ENCODE assay signal across 18 cellular contexts in the genomic region with DNA sequence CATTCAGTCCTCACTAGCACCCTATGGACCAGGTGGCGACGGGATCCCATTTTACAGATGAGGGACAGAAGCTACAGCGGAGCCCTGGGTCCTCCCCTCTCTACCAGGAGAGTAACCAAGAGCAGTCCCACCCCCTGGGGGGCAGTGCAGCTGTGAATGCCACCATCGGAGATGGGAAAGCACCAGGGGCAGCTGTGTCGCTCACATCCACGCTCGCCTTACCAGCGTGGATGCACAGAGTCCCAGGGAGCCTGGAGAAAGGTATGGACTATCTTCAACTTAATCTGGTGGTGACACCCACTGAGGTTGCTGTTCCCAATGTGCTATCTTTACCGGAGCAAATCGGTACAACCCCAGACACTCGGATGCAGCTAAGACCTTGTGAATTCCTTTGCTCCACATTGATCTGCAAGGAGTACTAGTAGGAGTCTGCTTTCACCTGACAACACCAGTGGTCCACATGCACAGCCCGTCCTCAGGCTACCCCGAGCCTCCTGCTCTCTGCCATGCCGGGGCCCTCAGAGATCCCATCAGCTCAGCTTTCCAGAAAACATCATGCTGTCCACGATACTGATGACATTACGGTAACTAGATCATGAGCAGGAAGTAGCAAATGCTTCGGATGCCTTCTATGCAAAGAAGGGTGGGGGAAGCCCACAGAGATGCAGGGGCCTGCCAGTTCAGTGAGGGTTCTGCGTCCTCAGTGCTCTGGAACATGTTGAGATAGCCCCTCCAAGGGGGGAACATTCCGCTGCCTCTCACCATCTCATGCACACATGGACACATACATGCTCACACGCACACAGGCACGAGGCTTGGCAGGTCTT.
DNase-seq lines count a peak whose midpoint lies in the region; ATAC-seq, FAIRE-seq and TF ChIP-seq lines count a peak whose summit lies in the region.
"Had no signal": no experiment of that assay in that cellular context is flagged by ENCODE, and none has a peak within 500 bp of the region (broad histone marks: within the 10 kb centered on the region; RNA-seq: fewer than 3 reads in every experiment).

No MANE protein-coding gene starts in this region.

- H3K4me1 ChIP-seq in neural progenitor cell: peaks cover 32% of the 10 kb centered on the region
- no peaks in the 10 kb centered on the region for H3K4me1 ChIP-seq in ascending aorta

- no peaks in the 10 kb centered on the region for H3K9me3 Mint-ChIP-seq in neural progenitor cell
- H3K9me3 Mint-ChIP-seq in activated T-helper 17 cell treated with anti-CD3 and anti-CD28 coated beads, Interleukin-2, amount 50 U/mL, for 72 hours: no peaks in the 10 kb centered on the region
- H3K9me3 Mint-ChIP-seq: activated naive CD4-positive, alpha-beta T cell treated with anti-CD3 and anti-CD28 coated beads, Interleukin-2, amount 50 U/mL, for 72 hours had no signal

- peak overlapping the region; percentile 78 for H3K27ac Mint-ChIP-seq in neural progenitor cell
- no peak overlapping the region for H3K27ac Mint-ChIP-seq in activated T-helper 17 cell treated with anti-CD3 and anti-CD28 coated beads, Interleukin-2, amount 50 U/mL, for 72 hours
- H3K27ac Mint-ChIP-seq: activated naive CD4-positive, alpha-beta T cell treated with anti-CD3 and anti-CD28 coated beads, Interleukin-2, amount 50 U/mL, for 72 hours; HFFc6 had no signal

- TF ChIP-seq CTCF in bronchial epithelial cell (IDR thresholded peaks at IDR 0.05; ENCODE audit: insufficient read depth, low read length, severe bottlenecking) (no peak), neural progenitor cell (IDR thresholded peaks at IDR 0.05) (no peak), ascending aorta (IDR thresholded peaks at IDR 0.05) (no peak)

- FAIRE-seq in HTR-8/SVneo (lab: Jason Lieb, UNC) (peak; percentile 75), bronchial epithelial cell (lab: Jason Lieb, UNC) (peak; percentile 79)
- FAIRE-seq: GM12891 had no signal

- H3K79me2 ChIP-seq in neural progenitor cell (ENCODE audit: low read depth): no peaks in the 10 kb centered on the region
- H3K79me2 ChIP-seq: parathyroid adenoma had no signal

- peaks cover 6% of the 10 kb centered on the region for H4K20me1 ChIP-seq in neural progenitor cell (ENCODE audit: low read depth)

- DNase-seq in ELF-1 (ENCODE audit: low read depth, low spot score) (peak; percentile 47), HTR-8/SVneo (ENCODE audit: insufficient read length, low spot score) (peak; percentile 55), bronchial epithelial cell (ENCODE audit: low read depth) (no peak), neural progenitor cell (ENCODE audit: low spot score) (no peak), ascending aorta (ENCODE audit: low spot score in 2 of 2) (no peak)
- no peak for DNase-seq in activated naive CD4-positive, alpha-beta T cell treated with Interleukin-2 at 50 U/mL for 16 hours
- DNase-seq: activated CD4-positive, alpha-beta T cell treated with anti-CD3 and anti-CD28 coated beads, Interleukin-2, amount 50 U/mL, for 48 hours; esophagus squamous epithelium; HFFc6; Kasumi-1; NCI-H1092; stimulated activated CD4-positive, alpha-beta T cell treated with anti-CD3 and anti-CD28 coated beads, Interleukin-4, amount 100 ng/mL, for 1 hour; SW 1271 had no signal

- H3K27ac ChIP-seq in neural progenitor cell (no peak overlapping the region), ascending aorta (no peak overlapping the region)
- H3K27ac ChIP-seq: esophagus squamous epithelium, parathyroid adenoma, skin epidermis had no signal

- no peak overlapping the region for H2AFZ ChIP-seq in neural progenitor cell (replicated peaks)
- H2AFZ ChIP-seq: parathyroid adenoma had no signal

- no peaks in the 10 kb centered on the region for H3K27me3 Mint-ChIP-seq in neural progenitor cell (ENCODE audit: insufficient read depth, low read depth)
- H3K27me3 Mint-ChIP-seq in activated T-helper 17 cell treated with anti-CD3 and anti-CD28 coated beads, Interleukin-2, amount 50 U/mL, for 72 hours: peaks cover 15% of the 10 kb centered on the region

- intact Hi-C loops in ascending aorta (cut with DNase I): no loop called here

- no peak for ATAC-seq in activated T-helper 17 cell treated with anti-CD3 and anti-CD28 coated beads, Interleukin-2, amount 50 U/mL, for 72 hours (replicated peaks)
- ATAC-seq: activated naive CD4-positive, alpha-beta T cell treated with anti-CD3 and anti-CD28 coated beads, Interleukin-2, amount 50 U/mL, for 72 hours had no signal

- no peak overlapping the region for H3K4me3 Mint-ChIP-seq in neural progenitor cell
- no peak overlapping the region for H3K4me3 Mint-ChIP-seq in activated T-helper 17 cell treated with anti-CD3 and anti-CD28 coated beads, Interleukin-2, amount 50 U/mL, for 72 hours
- H3K4me3 Mint-ChIP-seq: HFFc6 had no signal

- no peaks in the 10 kb centered on the region for H3K36me3 Mint-ChIP-seq in neural progenitor cell
- H3K36me3 Mint-ChIP-seq in activated T-helper 17 cell treated with anti-CD3 and anti-CD28 coated beads, Interleukin-2, amount 50 U/mL, for 72 hours (ENCODE audit: low read depth): no peaks in the 10 kb centered on the region
- H3K36me3 Mint-ChIP-seq: activated naive CD4-positive, alpha-beta T cell treated with anti-CD3 and anti-CD28 coated beads, Interleukin-2, amount 50 U/mL, for 72 hours had no signal

- H3K9me3 ChIP-seq in neural progenitor cell (ENCODE audit: low read depth) (no peaks in the 10 kb centered on the region), ascending aorta (no peaks in the 10 kb centered on the region)
- H3K9me3 ChIP-seq: esophagus squamous epithelium had no signal

- H3K27me3 ChIP-seq in bronchial epithelial cell (ENCODE audit: control insufficient read depth, insufficient read depth, low read length): peaks cover 2% of the 10 kb centered on the region
- no peaks in the 10 kb centered on the region for H3K27me3 ChIP-seq in neural progenitor cell
- H3K27me3 ChIP-seq in ascending aorta: no peaks in the 10 kb centered on the region

- H3K9ac ChIP-seq in neural progenitor cell: no peak overlapping the region
- H3K9ac ChIP-seq: parathyroid adenoma had no signal

- peaks cover 22% of the 10 kb centered on the region for H3F3A ChIP-seq in neural progenitor cell (ENCODE audit: low read depth)

- H3K4me3 ChIP-seq in bronchial epithelial cell (ENCODE audit: low read depth, low read length) (no peak overlapping the region), neural progenitor cell (no peak overlapping the region), ascending aorta (no peak overlapping the region)
- H3K4me3 ChIP-seq: esophagus squamous epithelium, skin epidermis had no signal

- peaks cover 72% of the 10 kb centered on the region for H3K4me1 Mint-ChIP-seq in neural progenitor cell
- H3K4me1 Mint-ChIP-seq in activated T-helper 17 cell treated with anti-CD3 and anti-CD28 coated beads, Interleukin-2, amount 50 U/mL, for 72 hours: no peaks in the 10 kb centered on the region

- no peaks in the 10 kb centered on the region for H3K36me3 ChIP-seq in bronchial epithelial cell (ENCODE audit: control insufficient read depth, insufficient read depth, low read length)
- no peaks in the 10 kb centered on the region for H3K36me3 ChIP-seq in neural progenitor cell
- no peaks in the 10 kb centered on the region for H3K36me3 ChIP-seq in ascending aorta
- H3K36me3 ChIP-seq: esophagus squamous epithelium had no signal

- no peak overlapping the region for H3K4me2 ChIP-seq in neural progenitor cell

Comparison
In these comparisons a context has a peak if more than half of its experiments do, and no peak if none do; other contexts are left out.
1. DNase-seq: peak in ELF-1 (single experiment) and HTR-8/SVneo (single experiment); none in bronchial epithelial cell (single experiment), neural progenitor cell (single experiment), activated naive CD4-positive, alpha-beta T cell treated with Interleukin-2 at 50 U/mL for 16 hours (single experiment) and ascending aorta (0 of 2).